ENCODE assay signal across 8 cellular contexts in the genomic region with DNA sequence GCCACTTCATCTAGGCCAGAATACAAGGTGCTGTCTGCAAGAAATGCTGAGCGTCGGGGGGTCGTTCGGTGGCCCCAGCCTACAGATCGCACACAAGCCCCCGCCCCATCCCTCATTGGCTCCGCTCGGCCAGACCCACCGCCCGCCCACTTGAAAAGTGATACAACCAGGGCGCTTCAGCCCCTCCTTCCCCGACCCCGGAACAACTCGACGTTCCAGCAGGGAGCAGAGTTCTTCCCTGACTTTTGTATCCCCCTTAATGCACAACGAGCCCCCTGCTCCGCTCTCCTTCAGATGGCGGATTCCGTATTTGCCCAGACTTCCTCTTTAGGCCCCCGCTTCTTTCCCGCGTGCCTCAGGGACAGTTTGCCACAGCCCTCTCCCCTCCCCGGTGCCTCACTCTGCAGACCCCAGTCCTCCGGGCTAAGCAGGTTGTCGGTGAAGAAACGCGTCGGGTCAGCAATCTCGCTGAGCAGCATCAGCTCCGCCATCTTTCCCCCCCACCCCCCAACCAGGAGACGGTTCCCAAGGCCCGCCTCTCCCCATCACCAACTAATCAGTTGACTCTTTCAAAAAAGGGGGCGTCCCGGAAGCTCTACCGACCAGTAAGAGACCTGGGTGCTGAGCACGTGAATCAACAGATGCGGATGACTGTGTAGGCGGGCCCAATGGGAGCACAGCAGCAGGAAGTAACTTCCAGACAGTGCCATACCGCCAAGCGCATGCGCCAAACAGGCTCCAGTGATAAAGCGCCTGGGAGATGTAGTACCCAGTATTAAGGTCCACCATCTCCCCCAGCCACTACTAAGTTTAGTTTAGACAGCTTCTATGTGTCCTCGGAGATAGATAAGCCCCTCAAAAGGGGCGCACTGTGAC. TPM values are rescaled to one million over a fixed set of nuclear protein-coding genes. Genes with fewer than 3 reads are reported as not detected.
DNase-seq lines count a peak whose midpoint lies in the region; ATAC-seq and TF ChIP-seq lines count a peak whose summit lies in the region.

A gene (minus strand): TSS at position 530 of the 876 bp plus-strand sequence. CDS start 39 bp downstream, at position 491.

- peaks cover 9% of the 10 kb centered on the region for H3K36me3 Mint-ChIP-seq in activated naive CD4-positive, alpha-beta T cell treated with anti-CD3 and anti-CD28 coated beads, Interleukin-2, amount 50 U/mL, for 24 hours

- H3K27ac Mint-ChIP-seq in activated naive CD4-positive, alpha-beta T cell treated with anti-CD3 and anti-CD28 coated beads, Interleukin-2, amount 50 U/mL, for 24 hours: peak within 1 kb of the TSS; percentile 95

- H3K4me3 ChIP-seq in GM06990 (replicated peaks; ENCODE audit: low read depth, low read length): peak within 1 kb of the TSS; percentile 99
- peak within 1 kb of the TSS; percentile 97 for H3K4me3 ChIP-seq in suprapubic skin

- peak; percentile 89 for DNase-seq in GM06990 (ENCODE audit: extremely low read depth, insufficient read length)
- DNase-seq in NCI-H1092 (lab: John Stamatoyannopoulos, UW): peak; percentile 95
- DNase-seq in globus pallidus (ENCODE audit: low spot score): peak; percentile 100
- DNase-seq in nucleus accumbens (lab: John Stamatoyannopoulos, UW): peak; percentile 80 to 100 (median 98)
- DNase-seq in suprapubic skin (ENCODE audit: low spot score in 2 of 2): peak; percentile 99 to 100

- H3K27me3 ChIP-seq in GM06990 (replicated peaks; ENCODE audit: control insufficient read depth, insufficient read depth, low read length) (no peaks in the 10 kb centered on the region), suprapubic skin (no peaks in the 10 kb centered on the region)

- H3K36me3 ChIP-seq in GM06990 (ENCODE audit: control insufficient read depth, insufficient read depth, low read length) (peaks cover 2% of the 10 kb centered on the region), suprapubic skin (peaks cover 37% of the 10 kb centered on the region)

- TF ChIP-seq CTCF in GM06990 (IDR thresholded peaks at IDR 0.05; ENCODE audit: insufficient read depth, low read length, poor library complexity, severe bottlenecking) (no peak), suprapubic skin (IDR thresholded peaks at IDR 0.05) (no peak)

- peaks cover 41% of the 10 kb centered on the region for H3K4me1 ChIP-seq in suprapubic skin

- TF ChIP-seq EP300 in suprapubic skin (IDR thresholded peaks at IDR 0.05): no peak

- peak within 1 kb of the TSS; percentile 99 for H3K4me3 Mint-ChIP-seq in activated naive CD4-positive, alpha-beta T cell treated with anti-CD3 and anti-CD28 coated beads, Interleukin-2, amount 50 U/mL, for 24 hours

- peak within 1 kb of the TSS; percentile 93 for H3K27ac ChIP-seq in suprapubic skin

- ATAC-seq in HG02588 (IDR thresholded peaks at IDR 0.05; ENCODE audit: unreplicated experiment) (peak; percentile 81), SK-N-SH treated with all-trans-retinoic acid at 6 μM for 48 hours (peak; percentile 95)

- H3K27me3 Mint-ChIP-seq in activated naive CD4-positive, alpha-beta T cell treated with anti-CD3 and anti-CD28 coated beads, Interleukin-2, amount 50 U/mL, for 24 hours: no peaks in the 10 kb centered on the region

- H3K9me3 ChIP-seq in suprapubic skin: no peaks in the 10 kb centered on the region

- peak in 1 of 2 donors; percentile 55 for TF ChIP-seq POLR2A in suprapubic skin (IDR thresholded peaks at IDR 0.05)

- peaks cover 53% of the 10 kb centered on the region for H3K4me1 Mint-ChIP-seq in activated naive CD4-positive, alpha-beta T cell treated with anti-CD3 and anti-CD28 coated beads, Interleukin-2, amount 50 U/mL, for 24 hours

- no peaks in the 10 kb centered on the region for H3K9me3 Mint-ChIP-seq in activated naive CD4-positive, alpha-beta T cell treated with anti-CD3 and anti-CD28 coated beads, Interleukin-2, amount 50 U/mL, for 24 hours

- under 1% methylated on average over 44 of the region's 44 CpGs for WGBS in suprapubic skin

TF ChIP-seq in SK-N-SH treated with all-trans-retinoic acid at 6 μM for 48 hours, 23 proteins besides CTCF, POLR2A, EP300 and RAD21:
- TF ChIP-seq PPARA (CRISPR knock-in tag; IDR thresholded peaks at IDR 0.05; ENCODE audit: borderline replicate concordance) (no peak), ARNTL (CRISPR knock-in tag; IDR thresholded peaks at IDR 0.05; ENCODE audit: borderline replicate concordance, low read depth) (no peak), SNAI2 (CRISPR knock-in tag; IDR thresholded peaks at IDR 0.05) (no peak), TCF4 (CRISPR knock-in tag; IDR thresholded peaks at IDR 0.05; ENCODE audit: borderline replicate concordance) (no peak)

RNA-seq across cellular contexts. Expression of the gene that starts here (rescaled TPM):
- 100 to 1,000 TPM in 1 of 4 donors, 10 to 100 TPM in 3; 55.8 to 161 (median 74.0) TPM for total RNA-seq in suprapubic skin

Comparison
In these comparisons a context has a peak if more than half of its experiments do, and no peak if none do; other contexts are left out.
1. Peak in every context shown above with its lines: DNase-seq, ATAC-seq, H3K4me3 ChIP-seq and H3K27ac ChIP-seq.